ENCODE assay signal across 11 cellular contexts in the genomic region with DNA sequence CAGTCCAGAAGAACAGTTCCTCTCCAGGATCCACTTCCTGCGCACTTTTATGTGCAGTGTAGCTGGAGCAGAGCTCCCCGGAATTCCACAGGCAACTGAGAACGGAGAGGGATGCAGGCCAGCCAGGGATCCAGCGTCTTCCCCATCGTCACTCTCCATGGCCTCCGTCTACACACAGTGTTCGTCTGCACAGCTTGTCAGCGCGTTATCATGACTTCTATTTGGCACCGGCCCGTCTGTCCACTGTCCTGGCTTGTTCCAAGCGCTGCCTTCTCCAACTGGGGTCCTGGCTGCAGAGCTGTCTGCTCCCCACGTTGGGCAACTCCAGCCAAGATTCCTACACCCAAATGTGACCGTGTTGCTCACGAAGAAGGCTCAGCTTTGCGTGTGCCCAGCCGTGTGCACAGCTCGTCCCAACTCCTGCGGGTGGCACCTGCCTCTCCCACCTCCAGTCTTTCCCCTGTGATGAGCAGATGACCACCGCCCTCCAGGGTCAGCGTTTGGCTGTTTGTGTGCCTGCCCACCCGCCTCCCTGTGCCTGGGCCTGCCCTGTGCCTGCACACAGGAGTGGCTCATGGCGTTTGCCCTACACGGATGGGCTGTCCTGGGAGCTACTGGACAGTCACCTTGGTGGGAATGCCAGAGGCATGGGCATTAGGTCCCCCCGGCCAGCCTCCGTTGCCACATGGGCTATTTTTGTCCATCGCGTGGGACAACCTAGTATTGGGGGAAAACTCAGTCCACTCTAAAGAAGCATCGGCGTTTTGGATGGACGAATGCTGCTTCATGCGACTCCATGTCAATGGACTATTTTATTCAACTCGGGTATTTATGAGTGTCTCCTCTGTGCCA. TPM values are rescaled to one million over a fixed set of nuclear protein-coding genes. Genes with fewer than 3 reads are reported as not detected.
DNase-seq lines count a peak whose midpoint lies in the region; ATAC-seq and TF ChIP-seq lines count a peak whose summit lies in the region.
"Had no signal": no experiment of that assay in that cellular context is flagged by ENCODE, and none has a peak within 500 bp of the region (broad histone marks: within the 10 kb centered on the region; RNA-seq: fewer than 3 reads in every experiment).

No MANE protein-coding gene starts in this region.

- peaks cover 66% of the 10 kb centered on the region for H3K9me3 Mint-ChIP-seq in GM23338
- H3K9me3 Mint-ChIP-seq in activated T-cell treated with anti-CD3 and anti-CD28 coated beads, Interleukin-2, amount 50 U/mL, for 4 hours, result peaks cover 4% of the 10 kb centered on the region
- H3K9me3 Mint-ChIP-seq in stimulated activated effector memory CD8-positive, alpha-beta T cell treated with anti-CD3 and anti-CD28 coated beads, Interleukin-12 subunit alpha, Interleukin-12 subunit beta, amount 100 ng/mL, for 72 hours, result no peaks in the 10 kb centered on the region

- peaks cover 12% of the 10 kb centered on the region; the same call in 1 of the 2 replicates for H3K4me1 ChIP-seq in GM23338 (ENCODE audit: insufficient read depth)

- DNase-seq in GM23338 (ENCODE audit: low spot score) (no peak), NCI-H69 (lab: John Stamatoyannopoulos, UW) (no peak)
- DNase-seq in activated T-cell treated with anti-CD3 and anti-CD28 coated beads, Interleukin-2, amount 50 U/mL, for 4 hours, result no peak
- DNase-seq in stimulated activated effector memory CD8-positive, alpha-beta T cell treated with anti-CD3 and anti-CD28 coated beads, Interleukin-12 subunit alpha, Interleukin-12 subunit beta, amount 100 ng/mL, for 72 hours (ENCODE audit: low spot score in 2 of 2), result no peak
- DNase-seq: foreskin melanocyte, NCI-H1930, OCI-M1, T-helper 9 cell had no signal

- no peak overlapping the region for H3K27ac ChIP-seq in GM23338 (ENCODE audit: low read depth)

- H3K79me2 ChIP-seq in GM23338 (replicated peaks; ENCODE audit: insufficient read depth), result peaks cover 18% of the 10 kb centered on the region

- no peak overlapping the region for H3K27ac Mint-ChIP-seq in GM23338
- H3K27ac Mint-ChIP-seq in stimulated activated effector memory CD8-positive, alpha-beta T cell treated with anti-CD3 and anti-CD28 coated beads, Interleukin-12 subunit alpha, Interleukin-12 subunit beta, amount 100 ng/mL, for 72 hours, result peak overlapping the region; percentile 97

- no peak for ATAC-seq in GM23338
- ATAC-seq in activated T-cell treated with anti-CD3 and anti-CD28 coated beads, Interleukin-2, amount 50 U/mL, for 4 hours, result no peak
- no peak for ATAC-seq in stimulated activated effector memory CD8-positive, alpha-beta T cell treated with anti-CD3 and anti-CD28 coated beads, Interleukin-12 subunit alpha, Interleukin-12 subunit beta, amount 100 ng/mL, for 72 hours
- no peak for ATAC-seq in GM18870 (IDR thresholded peaks at IDR 0.05; ENCODE audit: unreplicated experiment)
- no peak for ATAC-seq in GM19455 (IDR thresholded peaks at IDR 0.05; ENCODE audit: unreplicated experiment)

- peaks cover 31% of the 10 kb centered on the region for H3K9me3 ChIP-seq in iPS-18c (ENCODE audit: control insufficient read depth, insufficient read depth, low read length)

- H3K4me3 Mint-ChIP-seq in GM23338, result peak overlapping the region; percentile 49; the same call in 2 of the 3 replicates
- peak overlapping the region; percentile 89 for H3K4me3 Mint-ChIP-seq in activated T-cell treated with anti-CD3 and anti-CD28 coated beads, Interleukin-2, amount 50 U/mL, for 4 hours
- peak overlapping the region; percentile 86 for H3K4me3 Mint-ChIP-seq in stimulated activated effector memory CD8-positive, alpha-beta T cell treated with anti-CD3 and anti-CD28 coated beads, Interleukin-12 subunit alpha, Interleukin-12 subunit beta, amount 100 ng/mL, for 72 hours

- no peak overlapping the region for H3K4me2 ChIP-seq in GM23338

- H3K36me3 ChIP-seq in GM23338 (ENCODE audit: insufficient read depth), result peaks cover 2% of the 10 kb centered on the region; the same call in 1 of the 2 replicates

- 0 out of 2 replicates have a peak, but pooled peaks cover 3% of the 10 kb centered on the region for H3K9me2 ChIP-seq in GM23338 (ENCODE audit: insufficient read depth)

- H3K4me3 ChIP-seq in GM23338, result no peak overlapping the region; the same call in 1 of the 2 replicates
- peak overlapping the region; percentile 20; the same call in 1 of the 2 replicates for H3K4me3 ChIP-seq in iPS-18c (ENCODE audit: insufficient read depth, low read depth, low read length)

- H3K27me3 ChIP-seq in GM23338 (ENCODE audit: insufficient read depth), result no peaks in the 10 kb centered on the region

- no peak overlapping the region for H2AFZ ChIP-seq in GM23338

- TF ChIP-seq CTCF in GM23338 (conservative IDR thresholded peaks at IDR 0.05; ENCODE audit: low read depth in 2 of 2), result no peak

- H4K20me1 ChIP-seq in GM23338 (replicated peaks; ENCODE audit: insufficient read depth), result peaks cover 3% of the 10 kb centered on the region; the same call in 1 of the 2 replicates

- peaks cover 50% of the 10 kb centered on the region for H3K36me3 Mint-ChIP-seq in GM23338 (ENCODE audit: low read depth)
- H3K36me3 Mint-ChIP-seq in activated T-cell treated with anti-CD3 and anti-CD28 coated beads, Interleukin-2, amount 50 U/mL, for 4 hours (ENCODE audit: insufficient read depth), result peaks cover 5% of the 10 kb centered on the region
- peaks cover 43% of the 10 kb centered on the region for H3K36me3 Mint-ChIP-seq in stimulated activated effector memory CD8-positive, alpha-beta T cell treated with anti-CD3 and anti-CD28 coated beads, Interleukin-12 subunit alpha, Interleukin-12 subunit beta, amount 100 ng/mL, for 72 hours

- no peaks in the 10 kb centered on the region for H3F3A ChIP-seq in GM23338 (replicated peaks; ENCODE audit: low read depth)

- peaks cover 13% of the 10 kb centered on the region for H3K4me1 Mint-ChIP-seq in GM23338
- peaks cover 73% of the 10 kb centered on the region for H3K4me1 Mint-ChIP-seq in activated T-cell treated with anti-CD3 and anti-CD28 coated beads, Interleukin-2, amount 50 U/mL, for 4 hours (ENCODE audit: low read depth)
- peaks cover 75% of the 10 kb centered on the region for H3K4me1 Mint-ChIP-seq in stimulated activated effector memory CD8-positive, alpha-beta T cell treated with anti-CD3 and anti-CD28 coated beads, Interleukin-12 subunit alpha, Interleukin-12 subunit beta, amount 100 ng/mL, for 72 hours

- peaks cover 25% of the 10 kb centered on the region for H3K27me3 Mint-ChIP-seq in GM23338 (ENCODE audit: insufficient read depth, low read depth, poor library complexity)
- H3K27me3 Mint-ChIP-seq in activated T-cell treated with anti-CD3 and anti-CD28 coated beads, Interleukin-2, amount 50 U/mL, for 4 hours (ENCODE audit: low read depth), result no peaks in the 10 kb centered on the region

TF ChIP-seq in GM23338, 12 proteins besides CTCF, POLR2A, EP300 and RAD21 (continues in another document):
- TF ChIP-seq REST (IDR thresholded peaks at IDR 0.05; ENCODE audit: unreplicated experiment), result no peak
- no peak for TF ChIP-seq ZNF114 (CRISPR knock-in tag; IDR thresholded peaks at IDR 0.05)
- no peak for TF ChIP-seq EZH2 (IDR thresholded peaks at IDR 0.05; ENCODE audit: low read depth, unreplicated experiment)
- TF ChIP-seq JUNB (IDR thresholded peaks at IDR 0.05; ENCODE audit: unreplicated experiment), result no peak
- no peak for TF ChIP-seq STAT1 (IDR thresholded peaks at IDR 0.05; ENCODE audit: unreplicated experiment)
- no peak for TF ChIP-seq EZH2phosphoT487 (IDR thresholded peaks at IDR 0.05; ENCODE audit: unreplicated experiment)
- no peak for TF ChIP-seq NANOG (IDR thresholded peaks at IDR 0.05; ENCODE audit: borderline replicate concordance)
- no peak for TF ChIP-seq POLR2AphosphoS5 (IDR thresholded peaks at IDR 0.05; ENCODE audit: low read depth)
- no peak for TF ChIP-seq ZNF331 (CRISPR knock-in tag; IDR thresholded peaks at IDR 0.05; ENCODE audit: low read depth)

RNA-seq across cellular contexts. Expression of gene CTBP1, which starts 2.2 kb away (rescaled TPM):
- 125 and 192 TPM in 2 replicates for total RNA-seq in GM23338 (2014; rRNA removed; shearing (Covaris generic))
- polyA plus RNA-seq in GM23338 (2016; fragmentation: Nextera tagmentation; extraction: Ambion mirVana), result 74.0 and 89.2 TPM in 2 replicates
- total RNA-seq in activated T-cell treated with anti-CD3 and anti-CD28 coated beads, Interleukin-2, amount 50 U/mL, for 4 hours, result 100 to 1,000 TPM; 166 to 186 (median 177) TPM

RNA-seq across cellular contexts. Expression of gene MAEA, which starts 38.5 kb away (rescaled TPM):
- total RNA-seq in GM23338 (2014; rRNA removed; shearing (Covaris generic)), result 99.0 and 120 TPM in 2 replicates
- polyA plus RNA-seq in GM23338 (2016; fragmentation: Nextera tagmentation; extraction: Ambion mirVana), result 48.3 and 49.8 TPM in 2 replicates
- total RNA-seq in activated T-cell treated with anti-CD3 and anti-CD28 coated beads, Interleukin-2, amount 50 U/mL, for 4 hours, result 10 to 100 TPM; 61.9 to 66.9 (median 65.3) TPM
